Comparison of ENCODE assay signal across 8 cellular contexts in genomic region chr13:107867701-107868661, GRCh38.
DNase-seq lines count a peak whose midpoint lies in the region; ATAC-seq, FAIRE-seq and TF ChIP-seq lines count a peak whose summit lies in the region.

No MANE protein-coding gene starts in this region.

- no peak overlapping the region for H3K27ac Mint-ChIP-seq in activated T-cell treated with anti-CD3 and anti-CD28 coated beads, Interleukin-2, amount 50 U/mL, for 24 hours

- peaks cover 66% of the 10 kb centered on the region for H3K27me3 Mint-ChIP-seq in activated T-cell treated with anti-CD3 and anti-CD28 coated beads, Interleukin-2, amount 50 U/mL, for 24 hours

- peak overlapping the region; percentile 53 for H3K4me2 ChIP-seq in HepG2 (ENCODE audit: low read depth, low read length)

- H3K4me3 Mint-ChIP-seq in activated T-cell treated with anti-CD3 and anti-CD28 coated beads, Interleukin-2, amount 50 U/mL, for 24 hours = peak overlapping the region; percentile 68

- WGBS in HepG2 (ENCODE audit: low lambda C conversion rate) = 17% methylated on average over 40 of the region's 81 CpGs
- 2% methylated on average over 37 of the region's 81 CpGs for WGBS in suprapubic skin

- peaks cover 9% of the 10 kb centered on the region for H3K4me1 Mint-ChIP-seq in activated T-cell treated with anti-CD3 and anti-CD28 coated beads, Interleukin-2, amount 50 U/mL, for 24 hours (ENCODE audit: low read depth)

- peak; percentile 80 for ATAC-seq in HepG2
- ATAC-seq in HG03045 (IDR thresholded peaks at IDR 0.05; ENCODE audit: unreplicated experiment) = no peak

- H3K27ac ChIP-seq in HepG2 (ENCODE audit: extremely low read length, insufficient read depth, low read length) = no peak overlapping the region
- no peak overlapping the region for H3K27ac ChIP-seq in suprapubic skin

- CTCF ChIA-PET in HepG2 (lab: Yijun Ruan, JAX; ENCODE audit: low intra/inter-chr PET ratio, low total read pairs) = no interaction called here

- H2AFZ ChIP-seq in HepG2 (ENCODE audit: low read length) = no peak overlapping the region

- H3K9me3 Mint-ChIP-seq in activated T-cell treated with anti-CD3 and anti-CD28 coated beads, Interleukin-2, amount 50 U/mL, for 24 hours = peaks cover 6% of the 10 kb centered on the region

- H3K36me3 ChIP-seq in HepG2 (replicated peaks in 1 of 2; ENCODE audit: control insufficient read depth in 1 of 2, insufficient read depth in 2 of 2, low read length in 2 of 2) (no peaks in the 10 kb centered on the region), suprapubic skin (no peaks in the 10 kb centered on the region)

- no peak for TF ChIP-seq POLR2A in HepG2 (IDR thresholded peaks at IDR 0.05; ENCODE audit: insufficient read depth in 1 of 2, low read depth in 2 of 2, low read length in 2 of 2)
- TF ChIP-seq POLR2A in suprapubic skin (IDR thresholded peaks at IDR 0.05) = no peak

- H3K4me1 ChIP-seq in HepG2 (ENCODE audit: insufficient read depth, low read length) = no peaks in the 10 kb centered on the region
- peaks cover 25% of the 10 kb centered on the region for H3K4me1 ChIP-seq in suprapubic skin

- POLR2A ChIA-PET in HepG2 (lab: Yijun Ruan, JAX) = no interaction called here

- no peak for TF ChIP-seq RAD21 in HepG2 (CRISPR knock-in tag; IDR thresholded peaks at IDR 0.05)

- H3K9me3 ChIP-seq in HepG2 (ENCODE audit: low read length) (no peaks in the 10 kb centered on the region), suprapubic skin (no peaks in the 10 kb centered on the region)

- no peak overlapping the region for H3K9ac ChIP-seq in HepG2 (ENCODE audit: insufficient read depth, low read depth, low read length)

- peak overlapping the region; percentile 47 to 57 for H3K4me3 ChIP-seq in cardiac fibroblast (replicated peaks in 1 of 2; ENCODE audit: low read depth in 2 of 2, low read length in 2 of 2)
- no peak overlapping the region; a peak in 1 of 6 replicates for H3K4me3 ChIP-seq in HepG2 (replicated peaks in 1 of 3; ENCODE audit: insufficient read depth in 1 of 3, low read depth in 2 of 3, low read length in 3 of 3)
- peak overlapping the region; percentile 42 for H3K4me3 ChIP-seq in suprapubic skin

- TF ChIP-seq CTCF in cardiac fibroblast (IDR thresholded peaks at IDR 0.05; ENCODE audit: low read depth, low read length) (peak; percentile 33), HepG2 (CRISPR knock-in tag; IDR thresholded peaks at IDR 0.05) (peak; percentile 40), suprapubic skin (IDR thresholded peaks at IDR 0.05) (no peak)

- BruUV-seq in HepG2 (replicated peaks; lab: Mats Ljungman, UMichigan) = no TSS peak

- intact Hi-C loops in HepG2 (cut with micrococcal nuclease; ENCODE audit: unreplicated experiment) = no loop called here

- H3K27me3 ChIP-seq in HepG2 (ENCODE audit: control insufficient read depth in 1 of 2, insufficient read depth in 2 of 2, low read length in 2 of 2) (peaks cover 2 to 23% of the 10 kb centered on the region in 2 experiments; a peak in 2 of 5 replicates), suprapubic skin (peaks cover 36% of the 10 kb centered on the region)

- in situ Hi-C loops in HepG2 (cut with HindIII; ENCODE audit: extremely low pct_ligation_motif_present, low pct_unique_long_range_greater_than_20kb) = loop anchor here (25.0 kb wide), 1 partner anchor 656 kb away; no protein-coding TSS in a partner anchor

- H3K36me3 Mint-ChIP-seq in activated T-cell treated with anti-CD3 and anti-CD28 coated beads, Interleukin-2, amount 50 U/mL, for 24 hours (ENCODE audit: low read depth) = no peaks in the 10 kb centered on the region

- no peaks in the 10 kb centered on the region for H4K20me1 ChIP-seq in HepG2 (ENCODE audit: insufficient read depth, low read length)

- DNase-seq in activated T-cell treated with anti-CD3 and anti-CD28 coated beads, Interleukin-2, amount 50 U/mL, for 24 hours = no peak
- DNase-seq in activated T-cell treated with anti-CD3 and anti-CD28 coated beads for 4 hours = no peak
- peak; percentile 65 for DNase-seq in NCI-H460 (ENCODE audit: extremely low read depth, low read depth)
- DNase-seq in cardiac fibroblast (ENCODE audit: low read depth in 2 of 2) = peak; percentile 29 to 48
- no peak for DNase-seq in HepG2 (ENCODE audit: low spot score)
- no peak for DNase-seq in suprapubic skin (ENCODE audit: low spot score in 2 of 2)
- DNase-seq in SKM-1 (lab: John Stamatoyannopoulos, UW; ENCODE audit: unreplicated experiment) = no peak

- TF ChIP-seq EP300 in HepG2 (IDR thresholded peaks at IDR 0.05; ENCODE audit: low read depth in 2 of 2, low read length in 2 of 2) (no peak), HepG2 (CRISPR knock-in tag; IDR thresholded peaks at IDR 0.05; ENCODE audit: borderline replicate concordance) (no peak), suprapubic skin (IDR thresholded peaks at IDR 0.05) (no peak)

- no peaks in the 10 kb centered on the region for H3K79me2 ChIP-seq in HepG2 (ENCODE audit: insufficient read depth, low read length)

- no peak for FAIRE-seq in HepG2 (lab: Jason Lieb, UNC)

TF ChIP-seq in HepG2, 621 proteins besides CTCF, POLR2A, EP300 and RAD21:
- TF ChIP-seq MAFK (conservative IDR thresholded peaks at IDR 0.05 in 1 of 2, IDR thresholded peaks at IDR 0.05 in 1 of 2; ENCODE audit: low read length in 2 of 2) (no peak), ZNF768 (CRISPR knock-in tag; IDR thresholded peaks at IDR 0.05) (peak; percentile 81; the same call in 1 of the 2 replicates), TBP (CRISPR knock-in tag; IDR thresholded peaks at IDR 0.05) (no peak), AKNA (CRISPR knock-in tag; IDR thresholded peaks at IDR 0.05; ENCODE audit: borderline replicate concordance) (no peak), FOXA1 (IDR thresholded peaks at IDR 0.05) (no peak), FOXA1 (CRISPR knock-in tag; IDR thresholded peaks at IDR 0.05) (no peak), EED (CRISPR knock-in tag; IDR thresholded peaks at IDR 0.05) (no peak), RFX5 (IDR thresholded peaks at IDR 0.05; ENCODE audit: low read depth, low read length) (no peak), ZNF772 (CRISPR knock-in tag; IDR thresholded peaks at IDR 0.05) (no peak), NCOA5 (CRISPR knock-in tag; IDR thresholded peaks at IDR 0.05) (no peak), STAG1 (CRISPR knock-in tag; IDR thresholded peaks at IDR 0.05) (peak; percentile 47)

Comparison
In these comparisons a context has a peak if more than half of its experiments do, and no peak if none do; other contexts are left out.
1. DNase-seq: peak in NCI-H460 (single experiment) and cardiac fibroblast (2 of 2); none in activated T-cell treated with anti-CD3 and anti-CD28 coated beads, Interleukin-2, amount 50 U/mL, for 24 hours (single experiment), activated T-cell treated with anti-CD3 and anti-CD28 coated beads for 4 hours (single experiment), HepG2 (single experiment), suprapubic skin (0 of 2) and SKM-1 (single experiment).
2. H3K4me3 ChIP-seq: peak in cardiac fibroblast (2 of 2) and suprapubic skin (single experiment); none in HepG2 (0 of 3).
3. CTCF ChIP-seq: peak in cardiac fibroblast (single experiment) and HepG2 (single experiment); none in suprapubic skin (0 of 2).